ENCODE assay signal across 8 cellular contexts in genomic region chr1:30816211-30817082, GRCh38. TPM values are rescaled to one million over a fixed set of nuclear protein-coding genes. Genes with fewer than 3 reads are reported as not detected.
DNase-seq lines count a peak whose midpoint lies in the region; ATAC-seq, FAIRE-seq and TF ChIP-seq lines count a peak whose summit lies in the region.

No MANE protein-coding gene starts in this region.

- H3K4me3 ChIP-seq in BE2C (ENCODE audit: low read depth, low read length) (peak overlapping the region; percentile 26), colonic mucosa (no peak overlapping the region)

- ATAC-seq in activated CD8-positive, alpha-beta memory T cell treated with anti-CD3 and anti-CD28 coated beads, Interleukin-2, amount 10 ng/mL, durations not matched to agents 7 days and 5 days = no peak

- H3K27me3 ChIP-seq in BE2C (no peaks in the 10 kb centered on the region), colonic mucosa (no peaks in the 10 kb centered on the region)

- H3K9me3 ChIP-seq in BE2C = no peaks in the 10 kb centered on the region
- no peaks in the 10 kb centered on the region for H3K9me3 ChIP-seq in colonic mucosa

- H3K4me1 Mint-ChIP-seq in activated CD4-positive, alpha-beta T cell treated with anti-CD3 and anti-CD28 coated beads, Interleukin-2, amount 10 ng/mL, durations not matched to agents 24 days and 14 days = no peaks in the 10 kb centered on the region
- H3K4me1 Mint-ChIP-seq in activated CD8-positive, alpha-beta memory T cell treated with anti-CD3 and anti-CD28 coated beads, Interleukin-2, amount 10 ng/mL, durations not matched to agents 7 days and 5 days = no peaks in the 10 kb centered on the region

- TF ChIP-seq CTCF in BE2C (IDR thresholded peaks at IDR 0.05; ENCODE audit: low read depth, low read length) (no peak), colonic mucosa (IDR thresholded peaks at IDR 0.05) (no peak)

- H3K9ac ChIP-seq in colonic mucosa (ENCODE audit: low read depth in 2 of 2, low read length in 2 of 2) = no peak overlapping the region

- CTCF ChIA-PET in activated CD8-positive, alpha-beta memory T cell treated with anti-CD3 and anti-CD28 coated beads, Interleukin-2, amount 10 ng/mL, durations not matched to agents 7 days and 5 days (lab: Charles Lee) = interaction anchor here (0.6 to 1.3 kb wide), 4 partner anchors 15 to 363 kb away, joined by 3 to 5 read pairs (median 4); no protein-coding TSS in a partner anchor

- peak; percentile 69 for DNase-seq in BE2C
- DNase-seq in NCI-H1105 treated with DMSO at 0.1 percent for 48 hours (lab: John Stamatoyannopoulos, UW) = peak; percentile 27
- DNase-seq in colonic mucosa = peak; percentile 31
- DNase-seq in lung microvascular endothelial cell (ENCODE audit: low read depth in 2 of 2) = peak; percentile 31 to 56
- no peak for DNase-seq in activated CD4-positive, alpha-beta T cell treated with anti-CD3 and anti-CD28 coated beads, Interleukin-2, amount 10 ng/mL, durations not matched to agents 24 days and 14 days
- no peak for DNase-seq in HT-29 (ENCODE audit: low spot score)
- no peak for DNase-seq in GM12892 (ENCODE audit: insufficient read length)
- no peak for DNase-seq in activated CD8-positive, alpha-beta memory T cell treated with anti-CD3 and anti-CD28 coated beads, Interleukin-2, amount 10 ng/mL, durations not matched to agents 7 days and 5 days

- no peaks in the 10 kb centered on the region for H3K36me3 ChIP-seq in BE2C
- H3K36me3 ChIP-seq in colonic mucosa = no peaks in the 10 kb centered on the region

- intact Hi-C loops in colonic mucosa (cut with DNase I) = no loop called here
- intact Hi-C loops in activated CD4-positive, alpha-beta T cell treated with anti-CD3 and anti-CD28 coated beads, Interleukin-2, amount 10 ng/mL, durations not matched to agents 24 days and 14 days (cut with micrococcal nuclease) = no loop called here

- TF ChIP-seq POLR2A in GM12892 (IDR thresholded peaks at IDR 0.05; ENCODE audit: low read depth, low read length) = no peak

- H3K9me3 Mint-ChIP-seq in activated CD4-positive, alpha-beta T cell treated with anti-CD3 and anti-CD28 coated beads, Interleukin-2, amount 10 ng/mL, durations not matched to agents 24 days and 14 days = no peaks in the 10 kb centered on the region
- H3K9me3 Mint-ChIP-seq in activated CD8-positive, alpha-beta memory T cell treated with anti-CD3 and anti-CD28 coated beads, Interleukin-2, amount 10 ng/mL, durations not matched to agents 7 days and 5 days (ENCODE audit: low read depth) = no peaks in the 10 kb centered on the region

- H3K36me3 Mint-ChIP-seq in activated CD4-positive, alpha-beta T cell treated with anti-CD3 and anti-CD28 coated beads, Interleukin-2, amount 10 ng/mL, durations not matched to agents 24 days and 14 days (ENCODE audit: low read depth) = no peaks in the 10 kb centered on the region
- no peaks in the 10 kb centered on the region for H3K36me3 Mint-ChIP-seq in activated CD8-positive, alpha-beta memory T cell treated with anti-CD3 and anti-CD28 coated beads, Interleukin-2, amount 10 ng/mL, durations not matched to agents 7 days and 5 days

- peaks cover 39% of the 10 kb centered on the region for H3K27me3 Mint-ChIP-seq in activated CD4-positive, alpha-beta T cell treated with anti-CD3 and anti-CD28 coated beads, Interleukin-2, amount 10 ng/mL, durations not matched to agents 24 days and 14 days
- peaks cover 58% of the 10 kb centered on the region for H3K27me3 Mint-ChIP-seq in activated CD8-positive, alpha-beta memory T cell treated with anti-CD3 and anti-CD28 coated beads, Interleukin-2, amount 10 ng/mL, durations not matched to agents 7 days and 5 days

- no peak overlapping the region for H3K4me3 Mint-ChIP-seq in activated CD4-positive, alpha-beta T cell treated with anti-CD3 and anti-CD28 coated beads, Interleukin-2, amount 10 ng/mL, durations not matched to agents 24 days and 14 days
- no peak overlapping the region for H3K4me3 Mint-ChIP-seq in activated CD8-positive, alpha-beta memory T cell treated with anti-CD3 and anti-CD28 coated beads, Interleukin-2, amount 10 ng/mL, durations not matched to agents 7 days and 5 days

- FAIRE-seq in GM12892 (lab: Jason Lieb, UNC) = no peak

- no peak overlapping the region for H3K27ac Mint-ChIP-seq in activated CD4-positive, alpha-beta T cell treated with anti-CD3 and anti-CD28 coated beads, Interleukin-2, amount 10 ng/mL, durations not matched to agents 24 days and 14 days
- H3K27ac Mint-ChIP-seq in activated CD8-positive, alpha-beta memory T cell treated with anti-CD3 and anti-CD28 coated beads, Interleukin-2, amount 10 ng/mL, durations not matched to agents 7 days and 5 days = no peak overlapping the region

- H3K4me1 ChIP-seq in BE2C (peaks cover 3% of the 10 kb centered on the region; the same call in 1 of the 2 replicates), colonic mucosa (no peaks in the 10 kb centered on the region)

- peak overlapping the region; percentile 19 for H3K27ac ChIP-seq in colonic mucosa

RNA-seq across cellular contexts. Expression of gene LAPTM5, which starts 58.9 kb away (rescaled TPM):
- 0.77 TPM for polyA plus RNA-seq in BE2C (2012; ENCODE audit: insufficient read depth, insufficient read length, low read depth)
- 10 to 100 TPM; 15.8 to 41.0 TPM for total RNA-seq in colonic mucosa
- 33.8 and 66.7 TPM in 2 replicates for total RNA-seq in lung microvascular endothelial cell
- total RNA-seq in activated CD4-positive, alpha-beta T cell treated with anti-CD3 and anti-CD28 coated beads, Interleukin-2, amount 10 ng/mL, durations not matched to agents 24 days and 14 days = 178 and 179 TPM in 2 replicates
- total RNA-seq in HT-29 (2014; rRNA removed; shearing (Covaris generic)) = 0.08 TPM in 1 of 2 replicates, not detected in the other
- 808 TPM for polyA plus RNA-seq in GM12892 (2012; ENCODE audit: missing spikeins)
- total RNA-seq in activated CD8-positive, alpha-beta memory T cell treated with anti-CD3 and anti-CD28 coated beads, Interleukin-2, amount 10 ng/mL, durations not matched to agents 7 days and 5 days = 100 to 1,000 TPM; 326 to 386 TPM

Comparison
In these comparisons a context has a peak if more than half of its experiments do, and no peak if none do; other contexts are left out.
1. DNase-seq: peak in BE2C (single experiment), NCI-H1105 treated with DMSO at 0.1 percent for 48 hours (single experiment), colonic mucosa (single experiment) and lung microvascular endothelial cell (2 of 2); none in activated CD4-positive, alpha-beta T cell treated with anti-CD3 and anti-CD28 coated beads, Interleukin-2, amount 10 ng/mL, durations not matched to agents 24 days and 14 days (single experiment), HT-29 (single experiment), GM12892 (single experiment) and activated CD8-positive, alpha-beta memory T cell treated with anti-CD3 and anti-CD28 coated beads, Interleukin-2, amount 10 ng/mL, durations not matched to agents 7 days and 5 days (single experiment).
2. RNA of gene LAPTM5, which starts 58.9 kb away (total RNA-seq): 326 to 386 TPM in activated CD8-positive, alpha-beta memory T cell treated with anti-CD3 and anti-CD28 coated beads, Interleukin-2, amount 10 ng/mL, durations not matched to agents 7 days and 5 days, 178 to 179 TPM in activated CD4-positive, alpha-beta T cell treated with anti-CD3 and anti-CD28 coated beads, Interleukin-2, amount 10 ng/mL, durations not matched to agents 24 days and 14 days, 33.8 to 66.7 TPM in lung microvascular endothelial cell and 15.8 to 41.0 TPM in colonic mucosa; 0.08 TPM in HT-29; every median in the first group is over 10 times any median in the second.